12 cellular contexts compared by ENCODE assay signal in the genomic region with DNA sequence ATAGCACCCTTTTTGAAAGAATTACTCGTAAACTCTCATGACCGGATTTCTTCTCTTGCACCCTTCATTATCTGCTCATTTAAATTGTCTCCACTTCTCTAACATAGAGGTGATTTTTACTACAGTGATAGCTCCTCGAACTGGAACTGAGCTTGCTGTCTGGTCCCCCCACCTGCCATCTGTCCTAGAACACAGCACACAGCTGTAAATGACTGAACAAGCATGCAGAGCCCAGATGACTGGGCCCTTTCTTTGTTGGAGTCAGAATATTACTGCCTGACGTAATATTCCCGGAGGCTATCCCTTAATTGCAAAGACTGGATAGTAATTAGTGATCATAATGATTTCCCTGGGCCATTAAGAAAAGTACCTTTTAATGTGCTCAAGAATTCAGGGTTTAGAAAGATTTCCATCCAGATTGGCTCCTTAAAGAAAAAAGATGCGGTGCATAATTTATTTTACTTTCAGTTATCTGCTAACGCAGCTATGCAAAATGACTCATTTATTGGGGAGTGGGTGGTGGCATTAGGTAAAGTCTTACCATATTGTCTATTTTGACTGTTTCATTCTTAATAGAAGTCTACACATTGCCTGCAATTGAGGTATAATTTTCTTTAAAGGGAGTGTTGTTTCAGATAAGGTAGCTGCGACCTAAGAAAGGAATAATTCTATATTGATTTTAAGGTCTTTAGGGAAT.
DNase-seq lines count a peak whose midpoint lies in the region; ATAC-seq, FAIRE-seq and TF ChIP-seq lines count a peak whose summit lies in the region.
"Had no signal": no experiment of that assay in that cellular context is flagged by ENCODE, and none has a peak within 500 bp of the region (broad histone marks: within the 10 kb centered on the region; RNA-seq: fewer than 3 reads in every experiment).

No MANE protein-coding gene starts in this region.

- TF ChIP-seq CTCF in activated CD8-positive, alpha-beta T cell treated with anti-CD3 and anti-CD28 coated beads for 36 hours (IDR thresholded peaks at IDR 0.05) = no peak
- TF ChIP-seq CTCF in IMR-90 (conservative IDR thresholded peaks at IDR 0.05; ENCODE audit: low read depth, low read length) (no peak), astrocyte (IDR thresholded peaks at IDR 0.05; ENCODE audit: insufficient read depth, low read depth, low read length) (no peak), smooth muscle cell (IDR thresholded peaks at IDR 0.05; ENCODE audit: borderline replicate concordance, insufficient read depth, poor library complexity, severe bottlenecking) (no peak), stomach (IDR thresholded peaks at IDR 0.05) (no peak)

- no peak for TF ChIP-seq POLR2A in IMR-90 (IDR thresholded peaks at IDR 0.05; ENCODE audit: low read depth, low read length)
- TF ChIP-seq POLR2A in stomach (IDR thresholded peaks at IDR 0.05) = no peak

- H3K27me3 ChIP-seq in IMR-90 (ENCODE audit: control insufficient read depth, insufficient read depth, low read length) (no peaks in the 10 kb centered on the region), astrocyte (ENCODE audit: insufficient read depth, low read length) (no peaks in the 10 kb centered on the region), smooth muscle cell (ENCODE audit: low read depth) (no peaks in the 10 kb centered on the region), stomach (no peaks in the 10 kb centered on the region)
- no peaks in the 10 kb centered on the region for H3K27me3 ChIP-seq in effector memory CD4-positive, alpha-beta T cell (replicated peaks; ENCODE audit: control insufficient read depth, insufficient read depth, low read length, poor library complexity, severe bottlenecking)
- H3K27me3 ChIP-seq: esophagus squamous epithelium had no signal

- H3K4me3 ChIP-seq in IMR-90 (ENCODE audit: insufficient read depth, low read depth, low read length) (no peak overlapping the region), astrocyte (ENCODE audit: insufficient read depth, low read depth, low read length) (no peak overlapping the region), smooth muscle cell (no peak overlapping the region), stomach (no peak overlapping the region)
- H3K4me3 ChIP-seq in effector memory CD4-positive, alpha-beta T cell (ENCODE audit: insufficient read depth, low read depth, low read length, poor library complexity, severe bottlenecking) = no peak overlapping the region
- H3K4me3 ChIP-seq: esophagus squamous epithelium, HAP-1 had no signal

- H2AK5ac ChIP-seq in IMR-90 (ENCODE audit: low read depth, low read length) = no peak overlapping the region

- intact Hi-C loops in activated CD8-positive, alpha-beta T cell treated with anti-CD3 and anti-CD28 coated beads for 36 hours (cut with micrococcal nuclease) = loop anchor here (1.0 kb wide), 1 partner anchor 28 kb away; no protein-coding TSS in a partner anchor
- intact Hi-C loops in IMR-90 (cut with micrococcal nuclease) (no loop called here), stomach (cut with DNase I; ENCODE audit: low total_unique reads) (no loop called here)

- H4K8ac ChIP-seq in IMR-90 (ENCODE audit: low read depth in 2 of 2, low read length in 2 of 2) = no peak overlapping the region

- H3K23ac ChIP-seq in IMR-90 (ENCODE audit: low read depth, low read length) = 0 out of 2 replicates have a peak overlapping the region, but pooled peaks have one; percentile 44

- FAIRE-seq in astrocyte (lab: Jason Lieb, UNC) = no peak

- peaks cover 100% of the 10 kb centered on the region for H3K79me2 ChIP-seq in astrocyte (ENCODE audit: insufficient read depth, low read length)
- H3K79me2 ChIP-seq in smooth muscle cell (ENCODE audit: low read depth) = peaks cover 99% of the 10 kb centered on the region

- H3K27ac Mint-ChIP-seq in activated CD8-positive, alpha-beta T cell treated with anti-CD3 and anti-CD28 coated beads for 36 hours = peak overlapping the region; percentile 14
- no peak overlapping the region for H3K27ac Mint-ChIP-seq in activated CD8-positive, alpha-beta T cell treated with anti-CD3 and anti-CD28 coated beads, Interleukin-2, amount 10 ng/mL, durations not matched to agents 7 days and 5 days
- H3K27ac Mint-ChIP-seq in astrocyte (ENCODE audit: unreplicated experiment) = peak overlapping the region; percentile 34
- H3K27ac Mint-ChIP-seq: activated CD8-positive, alpha-beta memory T cell treated with anti-CD3 and anti-CD28 coated beads, Interleukin-2, amount 10 ng/mL, durations not matched to agents 7 days and 5 days had no signal

- H3K27ac ChIP-seq in IMR-90 (ENCODE audit: insufficient read depth, low read length) = no peak overlapping the region
- H3K27ac ChIP-seq in astrocyte (ENCODE audit: low read depth, low read length) = no peak overlapping the region
- peak overlapping the region; percentile 24 for H3K27ac ChIP-seq in smooth muscle cell (ENCODE audit: low read depth)
- no peak overlapping the region for H3K27ac ChIP-seq in stomach
- no peak overlapping the region for H3K27ac ChIP-seq in effector memory CD4-positive, alpha-beta T cell (ENCODE audit: insufficient read depth, low read length, poor library complexity, severe bottlenecking)
- H3K27ac ChIP-seq: esophagus squamous epithelium had no signal

- WGBS in IMR-90 (ENCODE audit: extremely low coverage in 2 of 2, insufficient read length in 1 of 2), 2 experiments = 100% methylated on average over 3 of the region's 8 CpGs; no CpG with 5 or more reads in 1 of the 2 experiments
- 63% methylated on average over 8 of the region's 8 CpGs for WGBS in smooth muscle cell (ENCODE audit: low lambda C conversion rate)
- 79 to 87% (median 85%) methylated on average over 8 of the region's 8 CpGs for WGBS in stomach, 5 donors

- no peak overlapping the region for H2BK5ac ChIP-seq in IMR-90 (ENCODE audit: low read depth, low read length, poor library complexity, severe bottlenecking)

- in situ Hi-C loops in IMR-90 (cut with MboI; ENCODE audit: low sequenced_read_pairs) = no loop called here

- H3K9me1 ChIP-seq in IMR-90 (ENCODE audit: insufficient read depth, low read length) = peaks cover 36% of the 10 kb centered on the region

- H2AK9ac ChIP-seq in IMR-90 (replicated peaks; ENCODE audit: low read depth, low read length, poor library complexity) = no peak overlapping the region

- POLR2A ChIA-PET in activated CD8-positive, alpha-beta T cell treated with anti-CD3 and anti-CD28 coated beads for 36 hours (lab: Charles Lee) = no interaction called here
- POLR2A ChIA-PET in activated CD8-positive, alpha-beta T cell treated with anti-CD3 and anti-CD28 coated beads, Interleukin-2, amount 10 ng/mL, durations not matched to agents 7 days and 5 days (lab: Charles Lee) = interaction anchor here (1.2 kb wide), 1 partner anchor 16 kb away, joined by 3 read pairs; no protein-coding TSS in a partner anchor
- POLR2A ChIA-PET in IMR-90 (lab: Charles Lee; ENCODE audit: unreplicated experiment) = no interaction called here

- H2AFZ ChIP-seq in IMR-90 (replicated peaks; ENCODE audit: low read length, poor library complexity) (no peak overlapping the region), astrocyte (ENCODE audit: low read depth, low read length) (no peak overlapping the region), smooth muscle cell (ENCODE audit: low read depth) (no peak overlapping the region)

- no peak overlapping the region for H2BK15ac ChIP-seq in IMR-90 (ENCODE audit: low read depth, low read length)

- H3K4me3 Mint-ChIP-seq in activated CD8-positive, alpha-beta T cell treated with anti-CD3 and anti-CD28 coated beads for 36 hours = no peak overlapping the region
- no peak overlapping the region for H3K4me3 Mint-ChIP-seq in activated CD8-positive, alpha-beta T cell treated with anti-CD3 and anti-CD28 coated beads, Interleukin-2, amount 10 ng/mL, durations not matched to agents 7 days and 5 days
- H3K4me3 Mint-ChIP-seq in astrocyte (ENCODE audit: unreplicated experiment) = no peak overlapping the region
- H3K4me3 Mint-ChIP-seq: activated CD8-positive, alpha-beta memory T cell treated with anti-CD3 and anti-CD28 coated beads, Interleukin-2, amount 10 ng/mL, durations not matched to agents 7 days and 5 days had no signal

- H2BK20ac ChIP-seq in IMR-90 (ENCODE audit: low read depth, low read length) = no peak overlapping the region

- TF ChIP-seq EP300 in stomach (IDR thresholded peaks at IDR 0.05) = no peak

- CTCF ChIA-PET in activated CD8-positive, alpha-beta T cell treated with anti-CD3 and anti-CD28 coated beads for 36 hours (lab: Charles Lee) = interaction anchor here (1.0 to 3.6 kb wide), 7 partner anchors 11 to 52 kb away, joined by 3 to 17 read pairs (median 4); no protein-coding TSS in a partner anchor
- CTCF ChIA-PET in activated CD8-positive, alpha-beta T cell treated with anti-CD3 and anti-CD28 coated beads, Interleukin-2, amount 10 ng/mL, durations not matched to agents 7 days and 5 days (lab: Charles Lee) = interaction anchor here (0.8 to 1.5 kb wide), 2 partner anchors 10 to 12 kb away, joined by 4 to 5 read pairs; no protein-coding TSS in a partner anchor
- CTCF ChIA-PET in IMR-90 (lab: Yijun Ruan, JAX) = no interaction called here

- no peaks in the 10 kb centered on the region for H3K36me3 Mint-ChIP-seq in activated CD8-positive, alpha-beta T cell treated with anti-CD3 and anti-CD28 coated beads for 36 hours (ENCODE audit: low read depth)
- H3K36me3 Mint-ChIP-seq in activated CD8-positive, alpha-beta T cell treated with anti-CD3 and anti-CD28 coated beads, Interleukin-2, amount 10 ng/mL, durations not matched to agents 7 days and 5 days (ENCODE audit: low read depth) = peaks cover 9% of the 10 kb centered on the region
- no peaks in the 10 kb centered on the region for H3K36me3 Mint-ChIP-seq in astrocyte (ENCODE audit: low read depth, unreplicated experiment)

- H2BK120ac ChIP-seq in IMR-90 (ENCODE audit: low read depth, low read length) = no peak overlapping the region

- H3K79me1 ChIP-seq in IMR-90 (ENCODE audit: low read depth in 1 of 2, low read length in 2 of 2) = peaks cover 26 to 85% of the 10 kb centered on the region in 2 experiments

- no peak overlapping the region for H3K56ac ChIP-seq in IMR-90 (ENCODE audit: extremely low read depth, insufficient read depth, low read length)

- no peaks in the 10 kb centered on the region for H3K27me3 Mint-ChIP-seq in activated CD8-positive, alpha-beta T cell treated with anti-CD3 and anti-CD28 coated beads for 36 hours
- H3K27me3 Mint-ChIP-seq in activated CD8-positive, alpha-beta T cell treated with anti-CD3 and anti-CD28 coated beads, Interleukin-2, amount 10 ng/mL, durations not matched to agents 7 days and 5 days (ENCODE audit: low read depth) = no peaks in the 10 kb centered on the region
- no peaks in the 10 kb centered on the region for H3K27me3 Mint-ChIP-seq in astrocyte (ENCODE audit: low read depth, unreplicated experiment)
- H3K27me3 Mint-ChIP-seq: activated CD8-positive, alpha-beta memory T cell treated with anti-CD3 and anti-CD28 coated beads, Interleukin-2, amount 10 ng/mL, durations not matched to agents 7 days and 5 days had no signal

- H3K9ac ChIP-seq in IMR-90 (ENCODE audit: low read depth, low read length) (no peak overlapping the region), astrocyte (ENCODE audit: low read length) (no peak overlapping the region), smooth muscle cell (ENCODE audit: low read depth) (no peak overlapping the region)

- H3K9me3 ChIP-seq in IMR-90 (ENCODE audit: control insufficient read depth, insufficient read depth, low read length) = no peaks in the 10 kb centered on the region
- H3K9me3 ChIP-seq in astrocyte (ENCODE audit: insufficient read depth, low read depth, low read length) = no peaks in the 10 kb centered on the region
- H3K9me3 ChIP-seq in smooth muscle cell (replicated peaks; ENCODE audit: low read depth) = no peaks in the 10 kb centered on the region
- no peaks in the 10 kb centered on the region for H3K9me3 ChIP-seq in stomach
- H3K9me3 ChIP-seq in effector memory CD4-positive, alpha-beta T cell (ENCODE audit: control insufficient read depth, low read length) = no peaks in the 10 kb centered on the region
- H3K9me3 ChIP-seq: esophagus squamous epithelium, HAP-1 had no signal

- peaks cover 4% of the 10 kb centered on the region for H3F3A ChIP-seq in smooth muscle cell (ENCODE audit: low read depth)

- H3K18ac ChIP-seq in IMR-90 (ENCODE audit: low read depth, low read length) = no peak overlapping the region

- H3K36me3 ChIP-seq in IMR-90 (ENCODE audit: control insufficient read depth, insufficient read depth, low read length) = no peaks in the 10 kb centered on the region
- peaks cover 3% of the 10 kb centered on the region for H3K36me3 ChIP-seq in astrocyte (ENCODE audit: insufficient read depth, low read length)
- H3K36me3 ChIP-seq in smooth muscle cell (ENCODE audit: low read depth) = no peaks in the 10 kb centered on the region
- no peaks in the 10 kb centered on the region for H3K36me3 ChIP-seq in stomach
- H3K36me3 ChIP-seq in effector memory CD4-positive, alpha-beta T cell (ENCODE audit: control insufficient read depth, insufficient read depth, low read length) = no peaks in the 10 kb centered on the region
- H3K36me3 ChIP-seq: esophagus squamous epithelium, HAP-1 had no signal

- no peak overlapping the region for H3K4me2 ChIP-seq in IMR-90 (ENCODE audit: low read depth, low read length)
- H3K4me2 ChIP-seq in astrocyte (ENCODE audit: low read length) = peak overlapping the region; percentile 24
- H3K4me2 ChIP-seq in smooth muscle cell = peak overlapping the region; percentile 53

- H3K4me1 ChIP-seq in IMR-90 (ENCODE audit: control insufficient read depth, insufficient read depth, low read length) (peaks cover 23% of the 10 kb centered on the region), astrocyte (ENCODE audit: insufficient read depth, low read length) (peaks cover 19% of the 10 kb centered on the region), smooth muscle cell (ENCODE audit: low read depth) (peaks cover 42% of the 10 kb centered on the region), stomach (peaks cover 0 to 49% (median 27%) of the 10 kb centered on the region in 4 donors)
- H3K4me1 ChIP-seq in effector memory CD4-positive, alpha-beta T cell (ENCODE audit: control insufficient read depth, insufficient read depth, low read length, poor library complexity, severe bottlenecking) = peaks cover 19% of the 10 kb centered on the region

- BruUV-seq in IMR-90 (replicated peaks; lab: Mats Ljungman, UMichigan) = no TSS peak

- H4K5ac ChIP-seq in IMR-90 (ENCODE audit: low read depth, low read length) = no peak overlapping the region

- ATAC-seq in activated CD8-positive, alpha-beta T cell treated with anti-CD3 and anti-CD28 coated beads for 36 hours = peak; percentile 50
- ATAC-seq in activated CD8-positive, alpha-beta T cell treated with anti-CD3 and anti-CD28 coated beads, Interleukin-2, amount 10 ng/mL, durations not matched to agents 7 days and 5 days = no peak
- no peak for ATAC-seq in IMR-90 (ENCODE audit: low read depth)
- ATAC-seq: activated CD8-positive, alpha-beta memory T cell treated with anti-CD3 and anti-CD28 coated beads, Interleukin-2, amount 10 ng/mL, durations not matched to agents 7 days and 5 days had no signal

- H4K91ac ChIP-seq in IMR-90 (ENCODE audit: insufficient read depth, low read depth, low read length) = no peak overlapping the region

- no peak overlapping the region for H3K14ac ChIP-seq in IMR-90 (replicated peaks; ENCODE audit: low read depth, low read length)

- no peak overlapping the region for H3K4ac ChIP-seq in IMR-90 (ENCODE audit: low read depth, low read length)

- DNase-seq in activated CD8-positive, alpha-beta T cell treated with anti-CD3 and anti-CD28 coated beads for 36 hours = no peak
- DNase-seq in activated CD8-positive, alpha-beta T cell treated with anti-CD3 and anti-CD28 coated beads, Interleukin-2, amount 10 ng/mL, durations not matched to agents 7 days and 5 days = no peak
- DNase-seq in IMR-90 (no peak), astrocyte (ENCODE audit: low read depth) (no peak), smooth muscle cell (lab: John Stamatoyannopoulos, UW; ENCODE audit: unreplicated experiment) (no peak), stomach (no peak), COR-L47 (lab: John Stamatoyannopoulos, UW) (no peak)
- DNase-seq in effector memory CD4-positive, alpha-beta T cell = no peak
- DNase-seq: activated CD8-positive, alpha-beta memory T cell treated with anti-CD3 and anti-CD28 coated beads, Interleukin-2, amount 10 ng/mL, durations not matched to agents 7 days and 5 days; esophagus squamous epithelium; stimulated activated naive CD4-positive, alpha-beta T cell treated with Interleukin-2 at 50 U/mL for 16 hours had no signal

- no peaks in the 10 kb centered on the region for H3K9me3 Mint-ChIP-seq in activated CD8-positive, alpha-beta T cell treated with anti-CD3 and anti-CD28 coated beads for 36 hours
- no peaks in the 10 kb centered on the region for H3K9me3 Mint-ChIP-seq in activated CD8-positive, alpha-beta T cell treated with anti-CD3 and anti-CD28 coated beads, Interleukin-2, amount 10 ng/mL, durations not matched to agents 7 days and 5 days (ENCODE audit: insufficient read depth)
- no peaks in the 10 kb centered on the region for H3K9me3 Mint-ChIP-seq in astrocyte (ENCODE audit: unreplicated experiment)

- no peak for TF ChIP-seq RAD21 in IMR-90 (IDR thresholded peaks at IDR 0.05; ENCODE audit: low read length)

- H4K20me1 ChIP-seq in IMR-90 (ENCODE audit: insufficient read depth, low read length) (peaks cover 95% of the 10 kb centered on the region), astrocyte (ENCODE audit: insufficient read depth, low read length) (peaks cover 98% of the 10 kb centered on the region), smooth muscle cell (ENCODE audit: low read depth) (peaks cover 98% of the 10 kb centered on the region)

- peaks cover 79% of the 10 kb centered on the region for H3K4me1 Mint-ChIP-seq in activated CD8-positive, alpha-beta T cell treated with anti-CD3 and anti-CD28 coated beads for 36 hours (ENCODE audit: low read depth)
- peaks cover 32% of the 10 kb centered on the region for H3K4me1 Mint-ChIP-seq in activated CD8-positive, alpha-beta T cell treated with anti-CD3 and anti-CD28 coated beads, Interleukin-2, amount 10 ng/mL, durations not matched to agents 7 days and 5 days (ENCODE audit: low read depth)
- peaks cover 39% of the 10 kb centered on the region for H3K4me1 Mint-ChIP-seq in astrocyte (ENCODE audit: low read depth, unreplicated experiment)

- dilution Hi-C loops in IMR-90 (cut with HindIII; ENCODE audit: low sequenced_read_pairs, unreplicated experiment) = no loop called here
